In the genomic region with DNA sequence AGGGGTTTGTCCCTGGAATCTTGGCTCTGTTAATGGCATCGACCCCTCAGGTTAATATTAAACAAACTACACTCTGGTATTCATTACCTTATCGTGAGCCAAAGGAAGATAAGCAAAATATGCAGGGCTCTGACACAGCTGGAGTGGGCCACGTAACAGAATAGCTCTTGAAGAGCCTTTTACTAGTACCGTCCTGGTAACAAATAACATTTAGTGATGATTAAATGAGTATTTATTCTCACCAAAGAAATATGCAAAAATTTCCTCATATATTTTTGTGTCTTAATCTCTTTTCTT, we compare ENCODE assay signal across 11 cellular contexts. TPM values are rescaled to one million over a fixed set of nuclear protein-coding genes. Genes with fewer than 3 reads are reported as not detected.
DNase-seq lines count a peak whose midpoint lies in the region; ATAC-seq and TF ChIP-seq lines count a peak whose summit lies in the region.
"Had no signal": no experiment of that assay in that cellular context is flagged by ENCODE, and none has a peak within 500 bp of the region (broad histone marks: within the 10 kb centered on the region; RNA-seq: fewer than 3 reads in every experiment).

No MANE protein-coding gene starts in this region.

- no peaks in the 10 kb centered on the region for H4K20me1 ChIP-seq in mammary epithelial cell (ENCODE audit: insufficient read depth, low read length)

- peak overlapping the region; percentile 76 for H3K27ac ChIP-seq in mammary epithelial cell (ENCODE audit: insufficient read depth, low read depth, low read length)
- peak overlapping the region in 4 of 59 donors; percentile 8 to 41 (median 24) for H3K27ac ChIP-seq in dorsolateral prefrontal cortex

- ATAC-seq in HG03342 (IDR thresholded peaks at IDR 0.05; ENCODE audit: unreplicated experiment): peak; percentile 9
- ATAC-seq: mucosa of descending colon had no signal

- H3K4me2 ChIP-seq in mammary epithelial cell (ENCODE audit: insufficient read depth, low read depth, low read length): peak overlapping the region; percentile 69

- in situ Hi-C loops in mammary epithelial cell (cut with MboI; ENCODE audit: low sequenced_read_pairs in 2 of 2): no loop called here

- no peak for TF ChIP-seq CTCF in mammary epithelial cell (conservative IDR thresholded peaks at IDR 0.05 in 1 of 2, IDR thresholded peaks at IDR 0.05 in 1 of 2; ENCODE audit: extremely low read depth in 1 of 2, insufficient read depth in 1 of 2, low read depth in 1 of 2, low read length in 2 of 2)
- no peak for TF ChIP-seq CTCF in dorsolateral prefrontal cortex (IDR thresholded peaks at IDR 0.05 in 54 of 56, conservative IDR thresholded peaks at IDR 0.05 in 2 of 56; ENCODE audit: low read depth in 1 of 56, partially characterized antibody in 56 of 56)

- CTCF ChIA-PET in mammary epithelial cell (lab: Charles Lee; ENCODE audit: low non-redundant PET): no interaction called here

- peaks cover 5% of the 10 kb centered on the region for H3K9me3 ChIP-seq in mammary epithelial cell (replicated peaks; ENCODE audit: insufficient read depth, low read length)
- H3K9me3 ChIP-seq: mucosa of descending colon had no signal

- H3K36me3 ChIP-seq in mammary epithelial cell (ENCODE audit: insufficient read depth, low read length): no peaks in the 10 kb centered on the region

- DNase-seq in A172 (ENCODE audit: low spot score): peak; percentile 44
- DNase-seq in mammary epithelial cell: no peak
- DNase-seq in myocyte (ENCODE audit: low read depth): peak; percentile 33
- DNase-seq in activated CD4-positive, CD25-positive, alpha-beta regulatory T cell (lab: John Stamatoyannopoulos, UW): no peak
- no peak for DNase-seq in activated CD8-positive, alpha-beta memory T cell treated with anti-CD3 and anti-CD28 coated beads for 24 hours
- no peak for DNase-seq in dorsolateral prefrontal cortex
- no peak for DNase-seq in NCI-H2196 treated with DMSO at 0.1 percent for 48 hours (lab: John Stamatoyannopoulos, UW; ENCODE audit: unreplicated experiment)
- DNase-seq: mucosa of descending colon; NCI-H1417 treated with DMSO at 0.1 percent for 48 hours; stimulated activated CD4-positive, alpha-beta T cell treated with anti-CD3 and anti-CD28 coated beads, Interleukin-2, amount 100 ng/mL, for 48 hours had no signal

- WGBS in mammary epithelial cell (ENCODE audit: low coverage, missing lambda C conversion rate): 48% methylated on average over 4 of the region's 4 CpGs

- no peak overlapping the region for H3K9ac ChIP-seq in mammary epithelial cell (ENCODE audit: insufficient read depth, low read length)

- dilution Hi-C loops in mammary epithelial cell (cut with HindIII; ENCODE audit: low sequenced_read_pairs): no loop called here

- no peaks in the 10 kb centered on the region for H3K79me2 ChIP-seq in mammary epithelial cell (ENCODE audit: insufficient read depth, low read length)

- peaks cover 27% of the 10 kb centered on the region for H3K4me1 ChIP-seq in mammary epithelial cell (ENCODE audit: insufficient read depth, low read length)

- no TSS peak for BruUV-seq in mammary epithelial cell (replicated peaks; lab: Mats Ljungman, UMichigan)

- peak overlapping the region; percentile 75 for H2AFZ ChIP-seq in mammary epithelial cell (ENCODE audit: low read depth, low read length)

- intact Hi-C loops in mammary epithelial cell (cut with micrococcal nuclease): no loop called here
- intact Hi-C loops in dorsolateral prefrontal cortex (cut with DNase I): no loop called here

- H3K4me3 ChIP-seq in mammary epithelial cell (replicated peaks in 1 of 3; ENCODE audit: insufficient read depth in 1 of 3, low read depth in 2 of 3, low read length in 3 of 3) (no peak overlapping the region), dorsolateral prefrontal cortex (no peak overlapping the region)
- H3K4me3 ChIP-seq: mucosa of descending colon had no signal

- H3K27me3 ChIP-seq in mammary epithelial cell (ENCODE audit: insufficient read depth, low read length) (no peaks in the 10 kb centered on the region), dorsolateral prefrontal cortex (no peaks in the 10 kb centered on the region)

RNA-seq across cellular contexts. Expression of a gene that starts 20.1 kb away (rescaled TPM):
- 31.9 and 37.0 TPM in 2 replicates for total RNA-seq in A172 (2014; rRNA removed; shearing (Covaris generic))
- 10 to 100 TPM; 36.8 to 44.9 TPM for total RNA-seq in mammary epithelial cell
- 10.0 TPM for polyA plus RNA-seq in mammary epithelial cell
- polyA minus RNA-seq in mammary epithelial cell: 72.3 TPM
- total RNA-seq in myocyte: 56.8 and 103 TPM in 2 replicates
- polyA plus RNA-seq in myocyte (2012): 18.2 TPM
- 100 to 1,000 TPM in 3 of 120 experiments, 10 to 100 TPM in 117; 44.5 to 111 (median 70.5) TPM for total RNA-seq in dorsolateral prefrontal cortex

Comparison
In these comparisons a context has a peak if more than half of its experiments do, and no peak if none do; other contexts are left out.
1. DNase-seq: peak in A172 (single experiment) and myocyte (single experiment); none in mammary epithelial cell (single experiment), activated CD4-positive, CD25-positive, alpha-beta regulatory T cell (0 of 4), activated CD8-positive, alpha-beta memory T cell treated with anti-CD3 and anti-CD28 coated beads for 24 hours (single experiment), dorsolateral prefrontal cortex (0 of 10) and NCI-H2196 treated with DMSO at 0.1 percent for 48 hours (single experiment).